20 cellular contexts compared by ENCODE assay signal in the genomic region with DNA sequence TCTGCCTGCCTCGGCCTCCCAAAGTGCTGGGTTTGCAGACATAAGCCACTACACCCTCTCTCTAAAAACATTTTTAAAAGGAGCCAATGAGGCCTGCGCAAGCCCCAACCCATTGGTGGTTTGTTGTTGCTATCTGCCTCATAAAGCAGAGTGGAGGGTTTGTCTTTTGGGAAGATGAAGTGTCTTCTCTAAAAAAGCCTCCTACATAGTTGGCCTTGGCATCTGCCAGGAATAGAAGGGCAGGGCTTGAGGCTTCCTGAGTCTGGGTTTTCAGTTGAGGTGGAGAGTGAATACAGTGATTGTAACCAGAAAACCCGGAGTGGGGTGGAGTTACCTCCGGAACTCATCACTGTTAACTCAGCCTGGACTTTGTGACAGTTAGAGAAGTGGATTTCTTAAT.
"Had no signal": no experiment of that assay in that cellular context is flagged by ENCODE, and none has a peak within 500 bp of the region (broad histone marks: within the 10 kb centered on the region; RNA-seq: fewer than 3 reads in every experiment).

No MANE protein-coding gene starts in this region.

- H3K4me3 Mint-ChIP-seq: naive thymus-derived CD8-positive, alpha-beta T cell; neural crest cell; stimulated activated naive B cell treated with anti-CD40 and anti-IgM and Interleukin-4, amounts not matched to agents 10 μg/mL and 1 μg/mL and 100 μg/mL, for 72 hours; stimulated activated naive CD8-positive, alpha-beta T cell treated with anti-CD3 and anti-CD28 coated beads, Interleukin-15, amount 100 ng/mL, for 72 hours had no signal

- H3K27me3 ChIP-seq: dorsolateral prefrontal cortex, hepatocyte, pancreas, testis, tibial nerve had no signal

- H3K27me3 Mint-ChIP-seq: naive thymus-derived CD8-positive, alpha-beta T cell; progenitor cell of endocrine pancreas; stimulated activated naive B cell treated with anti-CD40 and anti-IgM and Interleukin-4, amounts not matched to agents 10 μg/mL and 1 μg/mL and 100 μg/mL, for 72 hours; stimulated activated naive CD8-positive, alpha-beta T cell treated with anti-CD3 and anti-CD28 coated beads, Interleukin-15, amount 100 ng/mL, for 72 hours had no signal

- ATAC-seq: naive thymus-derived CD8-positive, alpha-beta T cell; pancreas; right cardiac atrium; stimulated activated naive CD8-positive, alpha-beta T cell treated with anti-CD3 and anti-CD28 coated beads, Interleukin-15, amount 100 ng/mL, for 72 hours had no signal

- H3K27ac ChIP-seq: coronary artery, dorsolateral prefrontal cortex, hepatocyte, pancreas, testis, tibial nerve had no signal

- DNase-seq: dorsolateral prefrontal cortex; effector CD8-positive, alpha-beta T cell; foreskin melanocyte; kidney; mesendoderm; naive thymus-derived CD8-positive, alpha-beta T cell; nucleus accumbens; pancreas; right cardiac atrium; stimulated activated CD4-positive, alpha-beta T cell treated with anti-CD3 and anti-CD28 coated beads, Interleukin-15, amount 100 ng/mL, for 24 hours; stimulated activated CD4-positive, alpha-beta T cell treated with anti-CD3 and anti-CD28 coated beads, Interleukin-1b, Interleukin-23, amount 100 ng/mL, for 48 hours; stimulated activated CD4-positive, alpha-beta T cell treated with anti-CD3 and anti-CD28 coated beads, Interleukin-4, amount 100 ng/mL, for 24 hours; stimulated activated naive B cell treated with anti-CD40 and anti-IgM and Interleukin-4, amounts not matched to agents 10 μg/mL and 1 μg/mL and 100 μg/mL, for 72 hours; stimulated activated naive CD8-positive, alpha-beta T cell treated with anti-CD3 and anti-CD28 coated beads, Interleukin-15, amount 100 ng/mL, for 72 hours; testis had no signal

- H3K9me3 ChIP-seq: pancreas, testis, tibial nerve had no signal

- H3K36me3 ChIP-seq: pancreas, tibial nerve had no signal

- H3K9me3 Mint-ChIP-seq: naive thymus-derived CD8-positive, alpha-beta T cell; neural crest cell; stimulated activated naive B cell treated with anti-CD40 and anti-IgM and Interleukin-4, amounts not matched to agents 10 μg/mL and 1 μg/mL and 100 μg/mL, for 72 hours; stimulated activated naive CD8-positive, alpha-beta T cell treated with anti-CD3 and anti-CD28 coated beads, Interleukin-15, amount 100 ng/mL, for 72 hours had no signal

- H3K4me3 ChIP-seq: coronary artery, dorsolateral prefrontal cortex, hepatocyte, pancreas, testis, tibial nerve had no signal

- H3K27ac Mint-ChIP-seq: naive thymus-derived CD8-positive, alpha-beta T cell; progenitor cell of endocrine pancreas; stimulated activated naive B cell treated with anti-CD40 and anti-IgM and Interleukin-4, amounts not matched to agents 10 μg/mL and 1 μg/mL and 100 μg/mL, for 72 hours; stimulated activated naive CD8-positive, alpha-beta T cell treated with anti-CD3 and anti-CD28 coated beads, Interleukin-15, amount 100 ng/mL, for 72 hours had no signal
